ENCODE assay signal across 1 cellular context in genomic region chr2:68385907-68386287, GRCh38.
A peak's percentile ranks its signal among the peaks of the same experiment; 100 is the strongest.
TF ChIP-seq lines count a peak whose summit lies in the region.

No MANE protein-coding gene starts in this region.

TF ChIP-seq in GM12878, 131 proteins besides CTCF, POLR2A, EP300 and RAD21:
- TF ChIP-seq IRF5 (IDR thresholded peaks at IDR 0.05; ENCODE audit: borderline replicate concordance) (no peak), MTA2 (IDR thresholded peaks at IDR 0.05; ENCODE audit: low read depth) (0 out of 2 replicates have a peak, but pooled peaks have one; percentile 31), HSF1 (IDR thresholded peaks at IDR 0.05; ENCODE audit: low read depth, low read length) (no peak), NR2C2 (IDR thresholded peaks at IDR 0.05; ENCODE audit: borderline replicate concordance, control insufficient read depth, insufficient read length, low read depth) (no peak), IKZF2 (IDR thresholded peaks at IDR 0.05) (peak in 1 of 2 experiments; percentile 66; a peak in 2 of 4 replicates), PBX3 (IDR thresholded peaks at IDR 0.05; ENCODE audit: insufficient replicate concordance, low read depth, low read length) (no peak), MAX (IDR thresholded peaks at IDR 0.05; ENCODE audit: low read depth, low read length) (no peak), MTA3 (IDR thresholded peaks at IDR 0.05; ENCODE audit: borderline replicate concordance, low read length) (peak; percentile 12; the same call in 1 of the 2 replicates), USF2 (IDR thresholded peaks at IDR 0.05; ENCODE audit: borderline replicate concordance, low read depth, low read length) (no peak), SUZ12 (IDR thresholded peaks at IDR 0.05; ENCODE audit: unreplicated experiment) (no peak), RBBP5 (conservative IDR thresholded peaks at IDR 0.05) (no peak), RELB (IDR thresholded peaks at IDR 0.05; ENCODE audit: low read depth) (peak; percentile 7; the same call in 1 of the 2 replicates), EZH2 (IDR thresholded peaks at IDR 0.05; ENCODE audit: borderline replicate concordance, control insufficient read depth, low read depth, low read length) (no peak), SPI1 (IDR thresholded peaks at IDR 0.05; ENCODE audit: borderline replicate concordance, insufficient read depth, low read depth, low read length) (no peak), NFIC (IDR thresholded peaks at IDR 0.05; ENCODE audit: low read depth, low read length) (0 out of 2 replicates have a peak, but pooled peaks have one; percentile 4), ZNF592 (IDR thresholded peaks at IDR 0.05) (0 out of 2 replicates have a peak, but pooled peaks have one; percentile 18), NBN (IDR thresholded peaks at IDR 0.05) (0 out of 2 replicates have a peak, but pooled peaks have one; percentile 10), TCF12 (IDR thresholded peaks at IDR 0.05; ENCODE audit: low read depth, low read length) (no peak)
